Comparison of ENCODE assay signal across 2 cellular contexts in genomic region chr1:162605225-162605927, GRCh38.
A peak's percentile ranks its signal among the peaks of the same experiment; 100 is the strongest.
TF ChIP-seq lines count a peak whose summit lies in the region.

No MANE protein-coding gene starts in this region.

TF ChIP-seq in liver, 16 proteins besides CTCF, POLR2A, EP300 and RAD21:
- TF ChIP-seq ZBTB33 (IDR thresholded peaks at IDR 0.05) (no peak), JUND (IDR thresholded peaks at IDR 0.05) (peak; percentile 66 to 78)
- TF ChIP-seq, protein P1, sequence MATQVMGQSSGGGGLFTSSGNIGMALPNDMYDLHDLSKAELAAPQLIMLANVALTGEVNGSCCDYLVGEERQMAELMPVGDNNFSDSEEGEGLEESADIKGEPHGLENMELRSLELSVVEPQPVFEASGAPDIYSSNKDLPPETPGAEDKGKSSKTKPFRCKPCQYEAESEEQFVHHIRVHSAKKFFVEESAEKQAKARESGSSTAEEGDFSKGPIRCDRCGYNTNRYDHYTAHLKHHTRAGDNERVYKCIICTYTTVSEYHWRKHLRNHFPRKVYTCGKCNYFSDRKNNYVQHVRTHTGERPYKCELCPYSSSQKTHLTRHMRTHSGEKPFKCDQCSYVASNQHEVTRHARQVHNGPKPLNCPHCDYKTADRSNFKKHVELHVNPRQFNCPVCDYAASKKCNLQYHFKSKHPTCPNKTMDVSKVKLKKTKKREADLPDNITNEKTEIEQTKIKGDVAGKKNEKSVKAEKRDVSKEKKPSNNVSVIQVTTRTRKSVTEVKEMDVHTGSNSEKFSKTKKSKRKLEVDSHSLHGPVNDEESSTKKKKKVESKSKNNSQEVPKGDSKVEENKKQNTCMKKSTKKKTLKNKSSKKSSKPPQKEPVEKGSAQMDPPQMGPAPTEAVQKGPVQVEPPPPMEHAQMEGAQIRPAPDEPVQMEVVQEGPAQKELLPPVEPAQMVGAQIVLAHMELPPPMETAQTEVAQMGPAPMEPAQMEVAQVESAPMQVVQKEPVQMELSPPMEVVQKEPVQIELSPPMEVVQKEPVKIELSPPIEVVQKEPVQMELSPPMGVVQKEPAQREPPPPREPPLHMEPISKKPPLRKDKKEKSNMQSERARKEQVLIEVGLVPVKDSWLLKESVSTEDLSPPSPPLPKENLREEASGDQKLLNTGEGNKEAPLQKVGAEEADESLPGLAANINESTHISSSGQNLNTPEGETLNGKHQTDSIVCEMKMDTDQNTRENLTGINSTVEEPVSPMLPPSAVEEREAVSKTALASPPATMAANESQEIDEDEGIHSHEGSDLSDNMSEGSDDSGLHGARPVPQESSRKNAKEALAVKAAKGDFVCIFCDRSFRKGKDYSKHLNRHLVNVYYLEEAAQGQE (IDR thresholded peaks at IDR 0.05) = no peak

TF ChIP-seq in HepG2, 621 proteins besides CTCF, POLR2A, EP300 and RAD21:
- TF ChIP-seq SIX4 (CRISPR knock-in tag; IDR thresholded peaks at IDR 0.05) = no peak
- no peak for TF ChIP-seq TAF1 (CRISPR knock-in tag; IDR thresholded peaks at IDR 0.05)
- TF ChIP-seq HOXA3 (CRISPR knock-in tag; IDR thresholded peaks at IDR 0.05) = no peak
- TF ChIP-seq NR2F6 (IDR thresholded peaks at IDR 0.05) = no peak
- TF ChIP-seq NR2F6 (CRISPR knock-in tag; IDR thresholded peaks at IDR 0.05) = no peak
- no peak for TF ChIP-seq ZKSCAN1 (IDR thresholded peaks at IDR 0.05; ENCODE audit: low read length)
- no peak for TF ChIP-seq NR2F1 (CRISPR knock-in tag; IDR thresholded peaks at IDR 0.05)
- no peak for TF ChIP-seq ZNF160 (CRISPR knock-in tag; IDR thresholded peaks at IDR 0.05)
- TF ChIP-seq DR1 (CRISPR knock-in tag; IDR thresholded peaks at IDR 0.05) = no peak
- no peak for TF ChIP-seq ZNF225 (CRISPR knock-in tag; IDR thresholded peaks at IDR 0.05)
- no peak for TF ChIP-seq HOXA5 (CRISPR knock-in tag; IDR thresholded peaks at IDR 0.05)
- TF ChIP-seq ZNF747 (CRISPR knock-in tag; IDR thresholded peaks at IDR 0.05; ENCODE audit: borderline replicate concordance) = no peak
- TF ChIP-seq NR2C2 (CRISPR knock-in tag; IDR thresholded peaks at IDR 0.05; ENCODE audit: borderline replicate concordance) = no peak
- no peak for TF ChIP-seq ARNTL (CRISPR knock-in tag; IDR thresholded peaks at IDR 0.05)
